ENCODE assay signal across 8 cellular contexts in genomic region chr20:34312544-34313217, GRCh38. TPM values are rescaled to one million over a fixed set of nuclear protein-coding genes. Genes with fewer than 3 reads are reported as not detected.
DNase-seq lines count a peak whose midpoint lies in the region; ATAC-seq and TF ChIP-seq lines count a peak whose summit lies in the region.

No MANE protein-coding gene starts in this region.

- no peak overlapping the region for H2AK9ac ChIP-seq in IMR-90 (replicated peaks; ENCODE audit: low read depth, low read length, poor library complexity)

- H3K36me3 ChIP-seq in IMR-90 (ENCODE audit: control insufficient read depth, insufficient read depth, low read length): no peaks in the 10 kb centered on the region
- H3K36me3 ChIP-seq in OCI-LY7 (ENCODE audit: insufficient read depth, low read length): no peaks in the 10 kb centered on the region
- no peaks in the 10 kb centered on the region for H3K36me3 ChIP-seq in mucosa of rectum (ENCODE audit: control insufficient read depth in 2 of 2, insufficient read depth in 2 of 2, low read length in 2 of 2)

- no peak overlapping the region for H2BK15ac ChIP-seq in IMR-90 (ENCODE audit: low read depth, low read length)

- H4K8ac ChIP-seq in IMR-90 (ENCODE audit: low read depth in 2 of 2, low read length in 2 of 2): peak overlapping the region in 1 of 2 experiments; percentile 72; a peak in 2 of 4 replicates

- peak; percentile 100 for TF ChIP-seq RAD21 in IMR-90 (IDR thresholded peaks at IDR 0.05; ENCODE audit: low read length)

- H3K27ac Mint-ChIP-seq in CD4-positive, alpha-beta T cell: no peak overlapping the region

- H3K4me2 ChIP-seq in IMR-90 (ENCODE audit: low read depth, low read length): peak overlapping the region; percentile 86
- peak overlapping the region; percentile 28; the same call in 1 of the 2 replicates for H3K4me2 ChIP-seq in OCI-LY7 (ENCODE audit: low read length)

- BruUV-seq in IMR-90 (replicated peaks; lab: Mats Ljungman, UMichigan): no TSS peak
- no TSS peak for BruUV-seq in OCI-LY7 (replicated peaks; lab: Mats Ljungman, UMichigan)

- peak; percentile 77 to 87 (median 81) for DNase-seq in CD4-positive, alpha-beta T cell
- peak; percentile 81 for DNase-seq in IMR-90
- DNase-seq in OCI-LY7 (ENCODE audit: low spot score): peak; percentile 93
- DNase-seq in activated T-cell treated with anti-CD3 and anti-CD28 coated beads for 1 hour (ENCODE audit: low read depth): peak; percentile 74
- DNase-seq in epithelial cell of proximal tubule (ENCODE audit: low read depth): no peak
- DNase-seq in stimulated activated CD8-positive, alpha-beta memory T cell treated with anti-CD3 and anti-CD28 coated beads, Interleukin-4, amount 100 ng/mL, for 48 hours: peak; percentile 92

- H2AK5ac ChIP-seq in IMR-90 (ENCODE audit: low read depth, low read length): 0 out of 2 replicates have a peak overlapping the region, but pooled peaks have one; percentile 29

- peak; percentile 100 for ATAC-seq in CD4-positive, alpha-beta T cell (ENCODE audit: poor library complexity)
- ATAC-seq in GM21360 (IDR thresholded peaks at IDR 0.05; ENCODE audit: unreplicated experiment) (peak; percentile 82), IMR-90 (ENCODE audit: low read depth) (peak; percentile 97)

- H3K9me3 ChIP-seq in CD4-positive, alpha-beta T cell (ENCODE audit: control insufficient read depth, low read length): no peaks in the 10 kb centered on the region
- H3K9me3 ChIP-seq in IMR-90 (ENCODE audit: control insufficient read depth, insufficient read depth, low read length) (no peaks in the 10 kb centered on the region), OCI-LY7 (ENCODE audit: low read length) (no peaks in the 10 kb centered on the region), mucosa of rectum (ENCODE audit: control insufficient read depth in 2 of 2, low read length in 2 of 2) (no peaks in the 10 kb centered on the region)

- H2AFZ ChIP-seq in IMR-90 (replicated peaks; ENCODE audit: low read length, poor library complexity) (peak overlapping the region; percentile 66), OCI-LY7 (ENCODE audit: low read length) (no peak overlapping the region)

- H3K27ac ChIP-seq in CD4-positive, alpha-beta T cell (ENCODE audit: low read depth, low read length): no peak overlapping the region
- no peak overlapping the region for H3K27ac ChIP-seq in IMR-90 (ENCODE audit: insufficient read depth, low read length)
- no peak overlapping the region for H3K27ac ChIP-seq in OCI-LY7 (ENCODE audit: low read depth, low read length, poor library complexity, severe bottlenecking)
- no peak overlapping the region for H3K27ac ChIP-seq in mucosa of rectum (ENCODE audit: low read depth in 2 of 2, low read length in 2 of 2)

- peak overlapping the region; percentile 44; the same call in 1 of the 2 replicates for H2BK20ac ChIP-seq in IMR-90 (ENCODE audit: low read depth, low read length)

- H3K4me3 Mint-ChIP-seq in CD4-positive, alpha-beta T cell: no peak overlapping the region

- intact Hi-C loops in CD4-positive, alpha-beta T cell (cut with DNase I, micrococcal nuclease): loop anchor here (1.0 to 5.0 kb wide), 8 partner anchors 90 to 457 kb away; no protein-coding TSS in a partner anchor
- intact Hi-C loops in IMR-90 (cut with micrococcal nuclease) (loop anchor here (2.0 to 5.0 kb wide), 8 partner anchors 50 to 456 kb away; partner anchors contain the start of gene ITCH), OCI-LY7 (cut with micrococcal nuclease; ENCODE audit: unreplicated experiment) (loop anchor here (1.0 to 5.0 kb wide), 6 partner anchors 95 to 456 kb away; no protein-coding TSS in a partner anchor)

- peak; percentile 100 for TF ChIP-seq CTCF in CD4-positive, alpha-beta T cell (IDR thresholded peaks at IDR 0.05)
- peak; percentile 100; the same call in 1 of the 2 replicates for TF ChIP-seq CTCF in IMR-90 (conservative IDR thresholded peaks at IDR 0.05; ENCODE audit: low read depth, low read length)
- peak; percentile 100 for TF ChIP-seq CTCF in OCI-LY7 (conservative IDR thresholded peaks at IDR 0.05; ENCODE audit: low read length)
- peak; percentile 100 for TF ChIP-seq CTCF in epithelial cell of proximal tubule (conservative IDR thresholded peaks at IDR 0.05; ENCODE audit: low read depth, low read length)

- CTCF ChIA-PET in CD4-positive, alpha-beta T cell (lab: Charles Lee): interaction anchor here (0.5 to 2.8 kb wide), 56 partner anchors 10 to 811 kb away, joined by 3 to 73 read pairs (median 4); partner anchors contain the start of genes AHCY, DYNLRB1, ITCH and MAP1LC3A
- CTCF ChIA-PET in IMR-90 (lab: Yijun Ruan, JAX): interaction anchor here (0.6 to 2.8 kb wide), 43 partner anchors 9 to 628 kb away, joined by 3 to 24 read pairs (median 5); partner anchors contain the start of genes AHCY, DYNLRB1 and ITCH
- CTCF ChIA-PET in OCI-LY7 (lab: Charles Lee; ENCODE audit: unreplicated experiment): interaction anchor here (0.8 to 2.6 kb wide), 6 partner anchors 11 to 210 kb away, joined by 3 to 16 read pairs (median 4); partner anchors contain the start of genes DYNLRB1 and ITCH

- no peaks in the 10 kb centered on the region for H3K79me2 ChIP-seq in OCI-LY7 (ENCODE audit: insufficient read depth, low read depth, low read length)

- POLR2A ChIA-PET in CD4-positive, alpha-beta T cell (lab: Charles Lee): interaction anchor here (0.6 to 3.1 kb wide), 10 partner anchors 10 to 1641 kb away, joined by 3 to 20 read pairs (median 4); partner anchors contain the start of genes AHCY, DYNLRB1, ITCH and PIGU
- POLR2A ChIA-PET in IMR-90 (lab: Charles Lee; ENCODE audit: unreplicated experiment): no interaction called here
- POLR2A ChIA-PET in OCI-LY7 (lab: Charles Lee): interaction anchor here (0.7 to 1.6 kb wide), 8 partner anchors 8 to 217 kb away, joined by 3 to 6 read pairs (median 4); no protein-coding TSS in a partner anchor

- no peak overlapping the region for H2BK120ac ChIP-seq in IMR-90 (ENCODE audit: low read depth, low read length)

- no peak overlapping the region for H3K23ac ChIP-seq in IMR-90 (ENCODE audit: low read depth, low read length)

- H3K9ac ChIP-seq in IMR-90 (ENCODE audit: low read depth, low read length): no peak overlapping the region
- H3K9ac ChIP-seq in mucosa of rectum (ENCODE audit: low read depth in 1 of 2, low read length in 2 of 2): peak overlapping the region in 1 of 2 donors; percentile 4

- no peak overlapping the region for H4K5ac ChIP-seq in IMR-90 (ENCODE audit: low read depth, low read length)

- H4K20me1 ChIP-seq in IMR-90 (ENCODE audit: insufficient read depth, low read length) (no peaks in the 10 kb centered on the region), OCI-LY7 (ENCODE audit: insufficient read depth, low read length) (no peaks in the 10 kb centered on the region)

- in situ Hi-C loops in IMR-90 (cut with MboI; ENCODE audit: low sequenced_read_pairs): loop anchor here (5.0 to 10.0 kb wide), 2 partner anchors 162 to 205 kb away; partner anchors contain the start of gene DYNLRB1

- H3K27me3 Mint-ChIP-seq in CD4-positive, alpha-beta T cell: peaks cover 24% of the 10 kb centered on the region

- H3K56ac ChIP-seq in IMR-90 (ENCODE audit: extremely low read depth, insufficient read depth, low read length): no peak overlapping the region

- H3K4me3 ChIP-seq in IMR-90 (ENCODE audit: insufficient read depth, low read depth, low read length) (peak overlapping the region; percentile 17; the same call in 1 of the 2 replicates), OCI-LY7 (ENCODE audit: low read depth, low read length, poor library complexity, severe bottlenecking) (no peak overlapping the region), epithelial cell of proximal tubule (ENCODE audit: low read depth, low read length) (peak overlapping the region; percentile 40), mucosa of rectum (ENCODE audit: low read length in 2 of 2) (peak overlapping the region; percentile 66 to 70)

- H3K9me3 Mint-ChIP-seq in CD4-positive, alpha-beta T cell: no peaks in the 10 kb centered on the region

- no peak overlapping the region for H3K14ac ChIP-seq in IMR-90 (replicated peaks; ENCODE audit: low read depth, low read length)

- 6% methylated on average over 3 of the region's 14 CpGs; no CpG with 5 or more reads in 1 of the 2 experiments for WGBS in IMR-90 (ENCODE audit: extremely low coverage in 2 of 2, insufficient read length in 1 of 2), 2 experiments

- no peak overlapping the region for H3K4ac ChIP-seq in IMR-90 (ENCODE audit: low read depth, low read length)

- dilution Hi-C loops in IMR-90 (cut with HindIII; ENCODE audit: low sequenced_read_pairs, unreplicated experiment): no loop called here

- peaks cover 20% of the 10 kb centered on the region for H3K27me3 ChIP-seq in CD4-positive, alpha-beta T cell (ENCODE audit: control insufficient read depth, insufficient read depth, low read length)
- no peaks in the 10 kb centered on the region for H3K27me3 ChIP-seq in IMR-90 (ENCODE audit: control insufficient read depth, insufficient read depth, low read length)
- peaks cover 0 to 3% of the 10 kb centered on the region in 2 donors for H3K27me3 ChIP-seq in mucosa of rectum (ENCODE audit: control insufficient read depth in 2 of 2, insufficient read depth in 2 of 2, low read length in 2 of 2)

- peak; percentile 63; the same call in 1 of the 2 replicates for TF ChIP-seq POLR2A in IMR-90 (IDR thresholded peaks at IDR 0.05; ENCODE audit: low read depth, low read length)

- peaks cover 11% of the 10 kb centered on the region for H3K9me1 ChIP-seq in IMR-90 (ENCODE audit: insufficient read depth, low read length)

- H2BK5ac ChIP-seq in IMR-90 (ENCODE audit: low read depth, low read length, poor library complexity, severe bottlenecking): no peak overlapping the region

- H3K4me1 Mint-ChIP-seq in CD4-positive, alpha-beta T cell (ENCODE audit: low read depth): peaks cover 6% of the 10 kb centered on the region

- peak overlapping the region; percentile 35; the same call in 1 of the 2 replicates for H4K91ac ChIP-seq in IMR-90 (ENCODE audit: insufficient read depth, low read depth, low read length)

- H3K9me2 ChIP-seq in OCI-LY7 (ENCODE audit: insufficient read depth, low read length): no peaks in the 10 kb centered on the region

- no peak overlapping the region for H3K18ac ChIP-seq in IMR-90 (ENCODE audit: low read depth, low read length)

- H3K79me1 ChIP-seq in IMR-90 (ENCODE audit: low read depth in 1 of 2, low read length in 2 of 2): 0 out of 4 replicates have a peak, but pooled peaks cover 0 to 8% of the 10 kb centered on the region in 2 experiments

- H3K4me1 ChIP-seq in IMR-90 (ENCODE audit: control insufficient read depth, insufficient read depth, low read length) (peaks cover 4% of the 10 kb centered on the region), OCI-LY7 (ENCODE audit: insufficient read depth, low read length, poor library complexity, severe bottlenecking) (no peaks in the 10 kb centered on the region), mucosa of rectum (ENCODE audit: control insufficient read depth in 2 of 2, insufficient read depth in 2 of 2, low read length in 2 of 2) (peaks cover 18 to 23% of the 10 kb centered on the region in 2 donors)

- H3K36me3 Mint-ChIP-seq in CD4-positive, alpha-beta T cell (ENCODE audit: low read depth): no peaks in the 10 kb centered on the region

RNA-seq across cellular contexts. Expression of gene AHCY, which starts 9.5 kb away (rescaled TPM):
- 10 to 100 TPM; 16.7 to 16.9 TPM for total RNA-seq in CD4-positive, alpha-beta T cell
- total RNA-seq in IMR-90 (2012; rRNA removed) (194 and 210 TPM in 2 replicates), OCI-LY7 (2022) (203 and 218 TPM in 2 replicates), epithelial cell of proximal tubule (194 and 319 TPM in 2 replicates)
- 135 and 138 TPM in 2 replicates for polyA plus RNA-seq in IMR-90 (2012; rRNA removed)
- 116 and 153 TPM in 2 replicates for polyA plus RNA-seq in IMR-90 (2012; cell fraction: cytosol; rRNA removed)
- polyA plus RNA-seq in IMR-90 (2012; cell fraction: nucleus; rRNA removed; ENCODE audit: low replicate concordance): 77.9 and 122 TPM in 2 replicates
- total RNA-seq in OCI-LY7 (2014; rRNA removed; shearing (Covaris generic)): 121 and 133 TPM in 2 replicates

RNA-seq across cellular contexts. Expression of gene ITCH, which starts 50.4 kb away (rescaled TPM):
- 10 to 100 TPM; 44.2 to 47.0 TPM for total RNA-seq in CD4-positive, alpha-beta T cell
- total RNA-seq in IMR-90 (2012; rRNA removed) (94.6 and 103 TPM in 2 replicates), OCI-LY7 (2022) (32.2 and 36.8 TPM in 2 replicates), epithelial cell of proximal tubule (42.7 and 43.8 TPM in 2 replicates)
- polyA plus RNA-seq in IMR-90 (2012; rRNA removed): 8.8 and 12.7 TPM in 2 replicates
- polyA plus RNA-seq in IMR-90 (2012; cell fraction: cytosol; rRNA removed): 5.0 and 7.6 TPM in 2 replicates
- 5.1 and 11.9 TPM in 2 replicates for polyA plus RNA-seq in IMR-90 (2012; cell fraction: nucleus; rRNA removed; ENCODE audit: low replicate concordance)
- 19.3 and 26.1 TPM in 2 replicates for total RNA-seq in OCI-LY7 (2014; rRNA removed; shearing (Covaris generic))

Comparison
In these comparisons a context has a peak if more than half of its experiments do, and no peak if none do; other contexts are left out.
1. RNA of gene AHCY, which starts 9.5 kb away (total RNA-seq): 121 to 218 TPM in OCI-LY7, 194 to 210 TPM in IMR-90 and 194 to 319 TPM in epithelial cell of proximal tubule; 16.7 to 16.9 TPM in CD4-positive, alpha-beta T cell; every median in the first group is over 4 times any median in the second.
2. Peak in every context shown above with its lines, with median percentiles within 50 percentile points of each other: ATAC-seq and CTCF ChIP-seq.